In genomic region chr19:33166037-33166436, GRCh38 we compare ENCODE assay signal across 21 cellular contexts. TPM values are rescaled to one million over a fixed set of nuclear protein-coding genes. Genes with fewer than 3 reads are reported as not detected.
"Had no signal": no experiment of that assay in that cellular context is flagged by ENCODE, and none has a peak within 500 bp of the region (broad histone marks: within the 10 kb centered on the region; RNA-seq: fewer than 3 reads in every experiment).

No MANE protein-coding gene starts in this region.

RNA-seq across cellular contexts. Expression of gene WDR88, which starts 34.1 kb away (rescaled TPM):
- total RNA-seq: kidney epithelial cell, left ventricle myocardium inferior, lower leg skin, lung, mesothelial cell of epicardium, mononuclear cell, natural killer cell, omental fat pad, progenitor cell of endocrine pancreas, pulmonary artery endothelial cell, renal cortical epithelial cell, right atrium auricular region, right lobe of liver, skeletal muscle tissue, smooth muscle cell, temporal lobe, thyroid gland, transverse colon, urinary bladder, vagina had no signal
- polyA plus RNA-seq: lung, ovary, smooth muscle cell, urinary bladder had no signal

RNA-seq across cellular contexts. Expression of gene SLC7A10, which starts 59.6 kb away (rescaled TPM):
- total RNA-seq: kidney epithelial cell, left ventricle myocardium inferior, mononuclear cell, natural killer cell, ovary, pulmonary artery endothelial cell, renal cortical epithelial cell, right lobe of liver, smooth muscle cell had no signal
- polyA plus RNA-seq: ovary had no signal
